Comparison of ENCODE assay signal across 1 cellular context in the genomic region with DNA sequence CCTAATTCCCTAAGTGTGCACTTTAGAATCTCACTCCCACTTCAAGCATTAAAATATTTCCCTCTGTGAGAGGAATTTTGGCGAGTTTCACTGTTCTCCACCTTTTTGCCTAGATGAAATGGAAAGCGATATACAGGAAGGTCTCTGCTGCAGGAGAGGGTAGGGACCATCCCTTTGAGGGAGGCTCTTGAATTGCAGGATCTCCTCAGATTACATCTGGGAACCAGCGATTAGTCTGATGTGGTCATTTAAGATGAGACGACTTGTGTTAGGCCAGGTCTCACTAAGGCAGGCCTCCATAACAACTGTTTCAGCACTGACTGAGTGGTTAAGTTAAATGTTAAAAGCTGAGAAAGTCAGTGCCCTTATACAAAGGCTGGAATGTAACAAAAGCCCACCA.
TF ChIP-seq lines count a peak whose summit lies in the region.

No MANE protein-coding gene starts in this region.

TF ChIP-seq in WTC11, 78 proteins besides CTCF, POLR2A, EP300 and RAD21 (continued from another document):
- TF ChIP-seq PRDM15 (CRISPR knock-in tag; IDR thresholded peaks at IDR 0.05), result no peak
- TF ChIP-seq NFATC4 (CRISPR knock-in tag; IDR thresholded peaks at IDR 0.05), result no peak
- no peak for TF ChIP-seq ZNF396 (CRISPR knock-in tag; IDR thresholded peaks at IDR 0.05; ENCODE audit: borderline replicate concordance)
- no peak for TF ChIP-seq AR (CRISPR knock-in tag; IDR thresholded peaks at IDR 0.05)
- no peak for TF ChIP-seq CREB1 (CRISPR knock-in tag; IDR thresholded peaks at IDR 0.05)
- TF ChIP-seq MAX (CRISPR knock-in tag; IDR thresholded peaks at IDR 0.05), result no peak
- no peak for TF ChIP-seq KAT7 (CRISPR knock-in tag; IDR thresholded peaks at IDR 0.05; ENCODE audit: borderline replicate concordance)
- no peak for TF ChIP-seq NFE2L1 (CRISPR knock-in tag; IDR thresholded peaks at IDR 0.05)
- no peak for TF ChIP-seq GRHL2 (CRISPR knock-in tag; IDR thresholded peaks at IDR 0.05; ENCODE audit: insufficient replicate concordance, severe bottlenecking)
- no peak for TF ChIP-seq ZNF138 (CRISPR knock-in tag; conservative IDR thresholded peaks at IDR 0.05)
- no peak for TF ChIP-seq ZMAT4 (CRISPR knock-in tag; IDR thresholded peaks at IDR 0.05)
- TF ChIP-seq CDX4 (CRISPR knock-in tag; IDR thresholded peaks at IDR 0.05; ENCODE audit: borderline replicate concordance), result no peak
- TF ChIP-seq ATF6 (CRISPR knock-in tag; IDR thresholded peaks at IDR 0.05), result no peak
- TF ChIP-seq, protein P1, sequence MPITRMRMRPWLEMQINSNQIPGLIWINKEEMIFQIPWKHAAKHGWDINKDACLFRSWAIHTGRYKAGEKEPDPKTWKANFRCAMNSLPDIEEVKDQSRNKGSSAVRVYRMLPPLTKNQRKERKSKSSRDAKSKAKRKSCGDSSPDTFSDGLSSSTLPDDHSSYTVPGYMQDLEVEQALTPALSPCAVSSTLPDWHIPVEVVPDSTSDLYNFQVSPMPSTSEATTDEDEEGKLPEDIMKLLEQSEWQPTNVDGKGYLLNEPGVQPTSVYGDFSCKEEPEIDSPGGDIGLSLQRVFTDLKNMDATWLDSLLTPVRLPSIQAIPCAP (CRISPR knock-in tag; IDR thresholded peaks at IDR 0.05), result no peak
- TF ChIP-seq, protein P2, sequence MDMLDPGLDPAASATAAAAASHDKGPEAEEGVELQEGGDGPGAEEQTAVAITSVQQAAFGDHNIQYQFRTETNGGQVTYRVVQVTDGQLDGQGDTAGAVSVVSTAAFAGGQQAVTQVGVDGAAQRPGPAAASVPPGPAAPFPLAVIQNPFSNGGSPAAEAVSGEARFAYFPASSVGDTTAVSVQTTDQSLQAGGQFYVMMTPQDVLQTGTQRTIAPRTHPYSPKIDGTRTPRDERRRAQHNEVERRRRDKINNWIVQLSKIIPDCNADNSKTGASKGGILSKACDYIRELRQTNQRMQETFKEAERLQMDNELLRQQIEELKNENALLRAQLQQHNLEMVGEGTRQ (CRISPR knock-in tag; IDR thresholded peaks at IDR 0.05), result no peak
- TF ChIP-seq ZNF219 (CRISPR knock-in tag; IDR thresholded peaks at IDR 0.05; ENCODE audit: borderline replicate concordance), result no peak
TF ChIP-seq in WTC11: peak in this region for 0.
